Comparison of ENCODE assay signal across 26 cellular contexts in genomic region chr7:10930551-10930950, GRCh38. TPM values are rescaled to one million over a fixed set of nuclear protein-coding genes. Genes with fewer than 3 reads are reported as not detected.
A peak's percentile ranks its signal among the peaks of the same experiment; 100 is the strongest.
DNase-seq lines count a peak whose midpoint lies in the region; ATAC-seq, FAIRE-seq and TF ChIP-seq lines count a peak whose summit lies in the region.
"Had no signal": no experiment of that assay in that cellular context is flagged by ENCODE, and none has a peak within 500 bp of the region (broad histone marks: within the 10 kb centered on the region; RNA-seq: fewer than 3 reads in every experiment).

No MANE protein-coding gene starts in this region.

- 0 out of 2 replicates have a peak, but pooled peaks cover 2% of the 10 kb centered on the region for H3K79me2 ChIP-seq in GM12878 (ENCODE audit: control insufficient read depth, insufficient read depth, low read length)

- no TSS peak for BruUV-seq in GM12878 (replicated peaks; lab: Mats Ljungman, UMichigan)

- H3K4me2 ChIP-seq in GM12878 (ENCODE audit: control insufficient read depth, insufficient read depth) = no peak overlapping the region
- H3K4me2 ChIP-seq: A549 had no signal

- H3K9ac ChIP-seq in GM12878 (ENCODE audit: control insufficient read depth, insufficient read depth, low read length) = no peak overlapping the region
- H3K9ac ChIP-seq: GM23248 had no signal

- CTCF ChIA-PET in GM12878 (lab: Yijun Ruan, JAX) = interaction anchor here (1.0 kb wide), 1 partner anchor 20 kb away, joined by 3 read pairs; no protein-coding TSS in a partner anchor

- no peaks in the 10 kb centered on the region for H4K20me1 ChIP-seq in GM12878 (ENCODE audit: control insufficient read depth, insufficient read depth)

- POLR2A ChIA-PET in GM12878 (lab: Charles Lee) = interaction anchor here (1.6 kb wide), 1 partner anchor 9 kb away, joined by 5 read pairs; a partner anchor contains a TSS

- H3K27me3 ChIP-seq in right cardiac atrium (ENCODE audit: control insufficient read depth, insufficient read depth) (no peaks in the 10 kb centered on the region), GM12878 (replicated peaks in 1 of 2; ENCODE audit: control insufficient read depth in 2 of 2, insufficient read depth in 2 of 2, low read length in 1 of 2) (no peaks in the 10 kb centered on the region), tibial artery (no peaks in the 10 kb centered on the region), upper lobe of left lung (no peaks in the 10 kb centered on the region)
- H3K27me3 ChIP-seq: BE2C, MG63 had no signal

- H3K4me3 ChIP-seq in right cardiac atrium (ENCODE audit: low read length) (no peak overlapping the region), GM12878 (no peak overlapping the region), tibial artery (no peak overlapping the region), upper lobe of left lung (no peak overlapping the region)
- H3K4me3 ChIP-seq: A549, GM23248, MG63 had no signal

- H3K4me1 ChIP-seq in right cardiac atrium (ENCODE audit: control insufficient read depth, insufficient read depth, low read length) (peaks cover 7% of the 10 kb centered on the region), GM12878 (ENCODE audit: control insufficient read depth, insufficient read depth, low read length) (no peaks in the 10 kb centered on the region), tibial artery (peaks cover 1 to 48% (median 10%) of the 10 kb centered on the region in 4 donors), upper lobe of left lung (peaks cover 0 to 11% (median 6%) of the 10 kb centered on the region in 4 donors)
- H3K4me1 ChIP-seq: A549, BE2C had no signal

- TF ChIP-seq EP300 in GM12878 (IDR thresholded peaks at IDR 0.05; ENCODE audit: borderline replicate concordance in 1 of 2, control insufficient read depth in 1 of 2, low read depth in 2 of 2, low read length in 2 of 2) (no peak), upper lobe of left lung (IDR thresholded peaks at IDR 0.05) (no peak)

- no peak for TF ChIP-seq RAD21 in GM12878 (IDR thresholded peaks at IDR 0.05; ENCODE audit: insufficient read depth, low read depth, low read length)

- RAD21 ChIA-PET in GM12878 (lab: Charles Lee; ENCODE audit: unreplicated experiment) = no interaction called here

- in situ Hi-C loops in GM12878 (cut with MboI) = loop anchor here (25.0 kb wide), 1 partner anchor 407 kb away; no protein-coding TSS in a partner anchor

- no peak overlapping the region for H2AFZ ChIP-seq in GM12878 (ENCODE audit: control insufficient read depth, low read depth, low read length)
- H2AFZ ChIP-seq: GM23248 had no signal

- TF ChIP-seq CTCF in GM12878 (IDR thresholded peaks at IDR 0.05 in 2 of 3, conservative IDR thresholded peaks at IDR 0.05 in 1 of 3; ENCODE audit: control insufficient read depth in 2 of 3, extremely low read depth in 1 of 3, insufficient read depth in 1 of 3, low read depth in 3 of 3, low read length in 3 of 3) (no peak), tibial artery (IDR thresholded peaks at IDR 0.05) (no peak), upper lobe of left lung (IDR thresholded peaks at IDR 0.05) (no peak)

- H3K9me3 ChIP-seq in right cardiac atrium (ENCODE audit: control insufficient read depth, low read length) (no peaks in the 10 kb centered on the region), GM12878 (replicated peaks; ENCODE audit: control insufficient read depth, insufficient read depth, low read length) (no peaks in the 10 kb centered on the region), tibial artery (no peaks in the 10 kb centered on the region), upper lobe of left lung (no peaks in the 10 kb centered on the region)
- H3K9me3 ChIP-seq: A549, BE2C, MG63 had no signal

- DNase-seq in right cardiac atrium = no peak
- no peak for DNase-seq in cardiac septum (ENCODE audit: low spot score)
- DNase-seq in NCI-H82 (lab: John Stamatoyannopoulos, UW) = peak; percentile 73
- no peak for DNase-seq in GM12878 (ENCODE audit: low read depth, low spot score)
- no peak for DNase-seq in tibial artery
- DNase-seq in upper lobe of left lung = no peak
- DNase-seq in posterior vena cava (ENCODE audit: low spot score) = no peak
- no peak for DNase-seq in glomerular visceral epithelial cell (ENCODE audit: extremely low spot score)
- DNase-seq: BE2C; CD4-positive, CD25-positive, alpha-beta regulatory T cell; COR-L47; DMS 273 treated with DMSO at 0.1 percent for 48 hours; DND-41; GM23248; MG63; NCI-H1048; NCI-H1436; NCI-H187 treated with DMSO at 0.1 percent for 48 hours; NCI-H345; NCI-H524; NCI-H774; SHP77; SW 1271 had no signal

- H3K27ac ChIP-seq in right cardiac atrium (ENCODE audit: low read length) = no peak overlapping the region
- no peak overlapping the region for H3K27ac ChIP-seq in GM12878 (ENCODE audit: control insufficient read depth, insufficient read depth)
- peak overlapping the region; percentile 1 to 94 for H3K27ac ChIP-seq in tibial artery
- H3K27ac ChIP-seq in upper lobe of left lung = no peak overlapping the region
- H3K27ac ChIP-seq: A549, GM23248 had no signal

- TF ChIP-seq POLR2A in GM12878 (IDR thresholded peaks at IDR 0.05; ENCODE audit: low read depth, low read length) (no peak), upper lobe of left lung (IDR thresholded peaks at IDR 0.05) (no peak)

- 90% methylated on average over 3 of the region's 3 CpGs for WGBS in right cardiac atrium
- 98% methylated on average over 3 of the region's 3 CpGs for WGBS in GM12878 (ENCODE audit: insufficient coverage, insufficient replicate concordance, low lambda C conversion rate, missing lambda C conversion rate)
- 98% methylated on average over 3 of the region's 3 CpGs for WGBS in upper lobe of left lung, 2 donors

- SMC1A ChIA-PET in GM12878 (lab: Charles Lee; ENCODE audit: uncharacterized antibody, unreplicated experiment) = interaction anchor here (0.6 to 1.0 kb wide), 4 partner anchors 10 to 1075 kb away, joined by 3 read pairs; a partner anchor contains a TSS

- ATAC-seq in right cardiac atrium (peak; percentile 32 to 41), GM12878 (peak; percentile 22; the same call in 1 of the 3 replicates), upper lobe of left lung (ENCODE audit: low FRiP score in 2 of 2) (no peak)
- ATAC-seq: A549, HCT116 had no signal

- intact Hi-C loops in right cardiac atrium (cut with DNase I) = no loop called here
- intact Hi-C loops in cardiac septum (cut with DNase I) = no loop called here
- intact Hi-C loops in GM12878 (cut with micrococcal nuclease; ENCODE audit: unreplicated experiment) = no loop called here
- intact Hi-C loops in tibial artery (cut with DNase I; ENCODE audit: low total_unique reads) = no loop called here
- intact Hi-C loops in posterior vena cava (cut with DNase I) = no loop called here

- peaks cover 0 to 3% of the 10 kb centered on the region in 2 experiments; a peak in 3 of 4 replicates for H3K36me3 ChIP-seq in GM12878 (ENCODE audit: control insufficient read depth in 2 of 2, insufficient read depth in 2 of 2, low read length in 1 of 2)
- peaks cover 7 to 20% (median 13%) of the 10 kb centered on the region in 3 donors for H3K36me3 ChIP-seq in tibial artery
- H3K36me3 ChIP-seq in upper lobe of left lung = peaks cover 4 to 26% (median 12%) of the 10 kb centered on the region in 4 donors

- FAIRE-seq in GM12878 (lab: Jason Lieb, UNC) = no peak
- FAIRE-seq: A549, GM12891 had no signal

TF ChIP-seq in GM12878, 131 proteins besides CTCF, POLR2A, EP300 and RAD21:
- TF ChIP-seq MTA3 (IDR thresholded peaks at IDR 0.05; ENCODE audit: borderline replicate concordance, low read length) (no peak), NR2C2 (IDR thresholded peaks at IDR 0.05; ENCODE audit: borderline replicate concordance, control insufficient read depth, insufficient read length, low read depth) (no peak), CHD1 (IDR thresholded peaks at IDR 0.05; ENCODE audit: low read depth, low read length) (no peak), TCF3 (IDR thresholded peaks at IDR 0.05; ENCODE audit: borderline replicate concordance, insufficient read depth, low read depth, low read length) (no peak)

RNA-seq across cellular contexts. Expression of gene PHF14, which starts 43.1 kb away (rescaled TPM):
- 10 to 100 TPM; 15.5 to 17.3 (median 17.0) TPM for total RNA-seq in right cardiac atrium
- polyA plus RNA-seq in right cardiac atrium = 9.8 TPM
- 15.6 TPM for total RNA-seq in cardiac septum
- total RNA-seq in GM12878 (2013; cell fraction: nucleolus; rRNA removed) = 294 and 332 TPM in 2 replicates
- 34.9 and 37.4 TPM in 2 replicates for total RNA-seq in GM12878 (2014; rRNA removed)
- total RNA-seq in GM12878 (2014; rRNA removed; fragmentation: Illumina TruSeq; extraction: Trizol) = 47.1 and 50.0 TPM in 2 replicates
- total RNA-seq in GM12878 (2021) = 32.5 and 35.3 TPM in 2 replicates
- 9.8 TPM for polyA plus RNA-seq in GM12878 (2011; ENCODE audit: low read depth)
- polyA plus RNA-seq in GM12878 (2011; rRNA removed) = 34.9 and 56.9 TPM in 2 replicates
- polyA plus RNA-seq in GM12878 (2011; cell fraction: cytosol; rRNA removed) = 11.7 and 13.9 TPM in 2 replicates
- polyA plus RNA-seq in GM12878 (2011; cell fraction: nucleus; rRNA removed) = 39.4 and 44.7 TPM in 2 replicates
- polyA plus RNA-seq in GM12878 (2012) = 17.7 and 17.9 TPM in 2 replicates
- 29.0 and 31.7 TPM in 2 replicates for polyA plus RNA-seq in GM12878 (2014; fragmentation: Illumina TruSeq; extraction: Trizol)
- 10 to 100 TPM; 25.3 to 30.9 TPM for polyA plus RNA-seq in GM12878 (2014; fragmentation: Nextera tagmentation; extraction: Ambion mirVana)
- 19.5 and 21.3 TPM in 2 replicates for polyA plus RNA-seq in GM12878 (2014; rRNA removed)
- polyA plus RNA-seq in GM12878 (2016; fragmentation: Nextera tagmentation; extraction: Ambion mirVana) = 10 to 100 TPM; 23.5 to 24.4 TPM
- 40.0 and 70.5 TPM in 2 replicates for polyA minus RNA-seq in GM12878 (2011; rRNA and poly(A)+ RNA removed)
- polyA minus RNA-seq in GM12878 (2011; cell fraction: cytosol; rRNA and poly(A)+ RNA removed) = 10.6 and 16.5 TPM in 2 replicates
- 99.5 and 148 TPM in 2 replicates for polyA minus RNA-seq in GM12878 (2011; cell fraction: nucleus; rRNA and poly(A)+ RNA removed)
- 10 to 100 TPM; 19.0 to 85.9 (median 24.0) TPM for total RNA-seq in upper lobe of left lung
- 10 to 100 TPM; 32.7 to 36.6 TPM for total RNA-seq in posterior vena cava

Comparison
In these comparisons a context has a peak if more than half of its experiments do, and no peak if none do; other contexts are left out.
1. ATAC-seq: peak in right cardiac atrium (2 of 2) and GM12878 (single experiment); none in upper lobe of left lung (0 of 2).
2. H3K27ac ChIP-seq: peak in tibial artery (2 of 2); none in right cardiac atrium (single experiment), GM12878 (single experiment) and upper lobe of left lung (0 of 4).